Comparison of ENCODE assay signal across 1 cellular context in the genomic region with DNA sequence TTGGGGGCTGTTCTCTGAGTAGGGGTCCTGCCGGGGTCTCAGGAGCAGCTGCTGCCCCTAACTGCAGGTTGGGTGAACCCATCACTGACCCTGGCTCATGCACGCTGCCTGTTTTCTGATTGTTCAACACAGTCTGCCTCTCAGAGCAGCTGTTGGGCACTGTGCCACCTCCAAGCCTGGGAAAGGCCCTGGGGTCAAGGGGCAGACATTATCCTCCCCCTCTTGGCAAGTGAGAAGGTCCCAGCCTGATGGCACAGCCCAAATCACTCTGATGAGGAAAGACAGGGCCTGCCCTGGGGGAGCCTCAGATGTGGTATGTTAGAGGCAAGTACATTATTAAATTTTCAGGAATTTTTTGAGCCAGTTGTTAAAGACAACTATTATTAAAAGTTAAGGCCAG.
TF ChIP-seq lines count a peak whose summit lies in the region.

No MANE protein-coding gene starts in this region.

TF ChIP-seq in SK-N-SH, 30 proteins besides CTCF, POLR2A, EP300 and RAD21 (continued from another document):
- TF ChIP-seq, protein P1, sequence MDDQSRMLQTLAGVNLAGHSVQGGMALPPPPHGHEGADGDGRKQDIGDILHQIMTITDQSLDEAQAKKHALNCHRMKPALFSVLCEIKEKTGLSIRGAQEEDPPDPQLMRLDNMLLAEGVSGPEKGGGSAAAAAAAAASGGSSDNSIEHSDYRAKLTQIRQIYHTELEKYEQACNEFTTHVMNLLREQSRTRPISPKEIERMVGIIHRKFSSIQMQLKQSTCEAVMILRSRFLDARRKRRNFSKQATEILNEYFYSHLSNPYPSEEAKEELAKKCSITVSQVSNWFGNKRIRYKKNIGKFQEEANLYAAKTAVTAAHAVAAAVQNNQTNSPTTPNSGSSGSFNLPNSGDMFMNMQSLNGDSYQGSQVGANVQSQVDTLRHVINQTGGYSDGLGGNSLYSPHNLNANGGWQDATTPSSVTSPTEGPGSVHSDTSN (IDR thresholded peaks at IDR 0.05) = no peak
